10 cellular contexts compared by ENCODE assay signal in genomic region chr17:77286391-77286640, GRCh38.
DNase-seq lines count a peak whose midpoint lies in the region; ATAC-seq and TF ChIP-seq lines count a peak whose summit lies in the region.
"Had no signal": no experiment of that assay in that cellular context is flagged by ENCODE, and none has a peak within 500 bp of the region (broad histone marks: within the 10 kb centered on the region; RNA-seq: fewer than 3 reads in every experiment).

No MANE protein-coding gene starts in this region.

- TF ChIP-seq POLR2A in thyroid gland (IDR thresholded peaks at IDR 0.05) = no peak

- H3K4me3 ChIP-seq in Loucy (ENCODE audit: low read length, poor library complexity, severe bottlenecking) (no peak overlapping the region), mammary epithelial cell (replicated peaks in 1 of 3; ENCODE audit: insufficient read depth in 1 of 3, low read depth in 2 of 3, low read length in 3 of 3) (peak overlapping the region; percentile 3 to 48 (median 44)), mesendoderm (ENCODE audit: low read length) (no peak overlapping the region), thyroid gland (replicated peaks in 1 of 3) (no peak overlapping the region)
- H3K4me3 ChIP-seq: coronary artery, neural progenitor cell had no signal

- H3K79me2 ChIP-seq in Loucy (ENCODE audit: insufficient read depth, low read length) (no peaks in the 10 kb centered on the region; the same call in 1 of the 2 replicates), mammary epithelial cell (ENCODE audit: insufficient read depth, low read length) (peaks cover 83% of the 10 kb centered on the region), mesendoderm (ENCODE audit: control insufficient read depth, insufficient read depth, low read length) (peaks cover 39% of the 10 kb centered on the region)

- no peaks in the 10 kb centered on the region for H3K9me2 ChIP-seq in Loucy (replicated peaks; ENCODE audit: low read depth, low read length)

- no TSS peak for BruUV-seq in mammary epithelial cell (replicated peaks; lab: Mats Ljungman, UMichigan)

- H3K27ac ChIP-seq in mammary epithelial cell (ENCODE audit: insufficient read depth, low read depth, low read length) (peak overlapping the region; percentile 99), mesendoderm (ENCODE audit: low read depth, low read length) (no peak overlapping the region), thyroid gland (peak overlapping the region; percentile 90 to 97 (median 95))
- H3K27ac ChIP-seq: neural progenitor cell had no signal

- no peaks in the 10 kb centered on the region for H3K27me3 ChIP-seq in Loucy (ENCODE audit: insufficient read depth, low read length, poor library complexity, severe bottlenecking)
- H3K27me3 ChIP-seq in mammary epithelial cell (ENCODE audit: insufficient read depth, low read length) = no peaks in the 10 kb centered on the region
- H3K27me3 ChIP-seq in mesendoderm (ENCODE audit: insufficient read depth, low read length, poor library complexity) = no peaks in the 10 kb centered on the region
- no peaks in the 10 kb centered on the region for H3K27me3 ChIP-seq in thyroid gland

- H3K36me3 ChIP-seq in Loucy (ENCODE audit: insufficient read depth, low read length) = no peaks in the 10 kb centered on the region
- H3K36me3 ChIP-seq in mammary epithelial cell (ENCODE audit: insufficient read depth, low read length) = peaks cover 2% of the 10 kb centered on the region
- H3K36me3 ChIP-seq in mesendoderm (ENCODE audit: control insufficient read depth, insufficient read depth, low read length) = no peaks in the 10 kb centered on the region
- H3K36me3 ChIP-seq in thyroid gland = no peaks in the 10 kb centered on the region
- H3K36me3 ChIP-seq: neural progenitor cell had no signal

- H4K20me1 ChIP-seq in Loucy (ENCODE audit: insufficient read depth, low read length, poor library complexity, severe bottlenecking) = no peaks in the 10 kb centered on the region
- H4K20me1 ChIP-seq in mammary epithelial cell (ENCODE audit: insufficient read depth, low read length) = no peaks in the 10 kb centered on the region

- no peak overlapping the region for H2BK5ac ChIP-seq in mesendoderm (ENCODE audit: low read length)

- in situ Hi-C loops in mammary epithelial cell (cut with MboI; ENCODE audit: low sequenced_read_pairs in 2 of 2) = loop anchor here in 1 of 2 donors (5.0 kb wide), 2 partner anchors 34 to 36 kb away; no protein-coding TSS in a partner anchor

- H2AK5ac ChIP-seq in mesendoderm (ENCODE audit: low read length) = no peak overlapping the region

- DNase-seq in mammary epithelial cell = no peak
- DNase-seq in mesendoderm = no peak
- no peak for DNase-seq in thyroid gland
- no peak for DNase-seq in NCI-H1092 (lab: John Stamatoyannopoulos, UW)
- no peak for DNase-seq in midbrain (lab: John Stamatoyannopoulos, UW)
- DNase-seq: activated naive CD8-positive, alpha-beta T cell treated with anti-CD3 and anti-CD28 coated beads, Interleukin-2, amount 10 ng/mL, durations not matched to agents 7 days and 5 days had no signal

- intact Hi-C loops in mammary epithelial cell (cut with micrococcal nuclease) (loop anchor here (1.0 to 5.0 kb wide), 6 partner anchors 31 to 198 kb away; a partner anchor contains a TSS), thyroid gland (cut with DNase I) (no loop called here)

- ATAC-seq in GM21515 (IDR thresholded peaks at IDR 0.05; ENCODE audit: unreplicated experiment) = no peak

- H3K4me2 ChIP-seq in Loucy (ENCODE audit: low read depth, low read length, poor library complexity, severe bottlenecking) (no peak overlapping the region), mammary epithelial cell (ENCODE audit: insufficient read depth, low read depth, low read length) (peak overlapping the region; percentile 90), mesendoderm (ENCODE audit: low read length) (no peak overlapping the region)
- H3K4me2 ChIP-seq: neural progenitor cell had no signal

- H2AFZ ChIP-seq in Loucy (ENCODE audit: low read length) = no peak overlapping the region
- H2AFZ ChIP-seq in mammary epithelial cell (ENCODE audit: low read depth, low read length) = no peak overlapping the region
- H2AFZ ChIP-seq: neural progenitor cell had no signal

- H2BK120ac ChIP-seq in mesendoderm (ENCODE audit: low read depth, low read length) = no peak overlapping the region

- TF ChIP-seq CTCF in Loucy (conservative IDR thresholded peaks at IDR 0.05; ENCODE audit: low read length) = no peak
- TF ChIP-seq CTCF in mammary epithelial cell (conservative IDR thresholded peaks at IDR 0.05 in 1 of 2, IDR thresholded peaks at IDR 0.05 in 1 of 2; ENCODE audit: extremely low read depth in 1 of 2, insufficient read depth in 1 of 2, low read depth in 1 of 2, low read length in 2 of 2) = no peak
- no peak for TF ChIP-seq CTCF in thyroid gland (IDR thresholded peaks at IDR 0.05)

- no peak overlapping the region for H2BK15ac ChIP-seq in mesendoderm (replicated peaks; ENCODE audit: low read depth)

- H3F3A ChIP-seq in Loucy (ENCODE audit: low read depth) = no peaks in the 10 kb centered on the region

- no peak overlapping the region for H3K18ac ChIP-seq in mesendoderm (ENCODE audit: low read length)

- H4K5ac ChIP-seq in mesendoderm (ENCODE audit: low read length) = no peak overlapping the region

- no peak overlapping the region for H4K8ac ChIP-seq in mesendoderm (ENCODE audit: low read depth, low read length)

- H3K4me1 ChIP-seq in Loucy (ENCODE audit: insufficient read depth, low read length, poor library complexity, severe bottlenecking) (peaks cover 25% of the 10 kb centered on the region), mammary epithelial cell (ENCODE audit: insufficient read depth, low read length) (peaks cover 53% of the 10 kb centered on the region), mesendoderm (ENCODE audit: control insufficient read depth, low read depth, low read length) (peaks cover 16% of the 10 kb centered on the region), thyroid gland (peaks cover 51 to 65% of the 10 kb centered on the region in 2 donors)

- H3K4ac ChIP-seq in mesendoderm (ENCODE audit: low read depth, low read length) = no peak overlapping the region

- peak overlapping the region; percentile 60 for H3K56ac ChIP-seq in mesendoderm (ENCODE audit: low read length)

- peaks cover 9% of the 10 kb centered on the region for H3K79me1 ChIP-seq in mesendoderm (ENCODE audit: low read length)

- CTCF ChIA-PET in mammary epithelial cell (lab: Charles Lee; ENCODE audit: low non-redundant PET) = interaction anchor here (0.6 kb wide), 1 partner anchor 600 kb away, joined by 3 read pairs; no protein-coding TSS in a partner anchor

- H3K9me3 ChIP-seq in Loucy (ENCODE audit: insufficient read depth, low read depth, low read length) = no peaks in the 10 kb centered on the region
- H3K9me3 ChIP-seq in mammary epithelial cell (replicated peaks; ENCODE audit: insufficient read depth, low read length) = no peaks in the 10 kb centered on the region
- no peaks in the 10 kb centered on the region for H3K9me3 ChIP-seq in thyroid gland

- peak overlapping the region; percentile 8 for H3K9ac ChIP-seq in Loucy (ENCODE audit: low read depth, low read length, poor library complexity, severe bottlenecking)
- peak overlapping the region; percentile 98 for H3K9ac ChIP-seq in mammary epithelial cell (ENCODE audit: insufficient read depth, low read length)
- no peak overlapping the region for H3K9ac ChIP-seq in mesendoderm (ENCODE audit: low read length)
- H3K9ac ChIP-seq: neural progenitor cell had no signal

- H3K23ac ChIP-seq in mesendoderm (ENCODE audit: low read length) = no peak overlapping the region

- dilution Hi-C loops in mammary epithelial cell (cut with HindIII; ENCODE audit: low sequenced_read_pairs) = loop anchor here (5.0 kb wide), 3 partner anchors 41 to 136 kb away; no protein-coding TSS in a partner anchor

Comparison
In these comparisons a context has a peak if more than half of its experiments do, and no peak if none do; other contexts are left out.
1. H3K4me3 ChIP-seq: peak in mammary epithelial cell (3 of 3); none in Loucy (single experiment), mesendoderm (single experiment) and thyroid gland (0 of 3).